ENCODE assay signal across 12 cellular contexts in the genomic region with DNA sequence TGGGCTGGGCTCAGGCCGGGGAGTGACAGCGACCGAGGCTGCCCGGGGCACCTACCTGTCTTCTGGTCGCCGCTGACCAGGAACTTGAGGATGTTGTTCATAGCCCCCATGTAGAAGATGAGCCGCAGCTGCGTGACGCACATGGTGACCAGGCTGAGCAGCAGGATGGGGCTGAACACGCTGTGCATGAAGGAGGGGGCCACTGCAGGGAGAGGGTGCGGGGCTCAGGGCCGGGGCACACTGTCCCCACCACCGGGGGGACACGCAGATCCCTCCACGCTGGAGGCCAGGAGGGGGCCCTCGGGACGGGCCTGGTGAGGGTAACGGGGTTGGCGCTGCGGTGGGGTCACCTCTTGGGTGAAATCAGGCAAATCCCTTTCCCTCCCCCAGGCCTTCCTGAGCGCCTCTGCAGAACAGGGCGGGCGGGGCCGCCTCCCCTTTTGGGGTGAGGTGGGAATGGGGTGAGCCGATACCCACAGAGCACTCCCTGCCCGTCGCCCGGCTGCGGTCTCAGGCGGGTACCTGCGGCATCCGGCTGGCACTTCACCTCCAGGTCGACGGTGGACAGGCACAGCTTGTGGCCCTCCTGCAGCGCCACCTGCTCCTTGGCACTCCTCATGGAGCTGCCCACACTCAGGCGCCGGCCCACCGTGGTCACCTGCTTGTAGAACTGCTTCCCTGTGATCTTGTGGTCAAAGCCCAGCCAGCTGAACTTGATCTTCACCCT. TPM values are rescaled to one million over a fixed set of nuclear protein-coding genes. Genes with fewer than 3 reads are reported as not detected.
A peak's percentile ranks its signal among the peaks of the same experiment; 100 is the strongest.
DNase-seq lines count a peak whose midpoint lies in the region; ATAC-seq, FAIRE-seq and TF ChIP-seq lines count a peak whose summit lies in the region.
"Had no signal": no experiment of that assay in that cellular context is flagged by ENCODE, and none has a peak within 500 bp of the region (broad histone marks: within the 10 kb centered on the region; RNA-seq: fewer than 3 reads in every experiment).

No MANE protein-coding gene starts in this region.

- peak; percentile 31 for DNase-seq in SK-N-SH
- no peak for DNase-seq in keratinocyte (ENCODE audit: low read depth, low spot score)
- DNase-seq in NCI-H2171 (lab: John Stamatoyannopoulos, UW): no peak
- DNase-seq in stimulated activated CD4-positive, alpha-beta T cell treated with anti-CD3 and anti-CD28 coated beads, Interleukin-2, amount 100 ng/mL, for 24 hours: no peak
- DNase-seq: activated naive CD4-positive, alpha-beta T cell treated with Interleukin-2 at 50 U/mL for 16 hours; effector CD4-positive, alpha-beta T cell; naive B cell; SHP77 treated with DMSO at 0.1 percent for 48 hours; stimulated activated CD4-positive, alpha-beta T cell treated with anti-CD3 and anti-CD28 coated beads, Interleukin-15, amount 100 ng/mL, for 24 hours had no signal

- H3K79me2 ChIP-seq in SK-N-SH (ENCODE audit: insufficient read depth): no peaks in the 10 kb centered on the region
- H3K79me2 ChIP-seq in keratinocyte (ENCODE audit: control insufficient read depth, insufficient read depth, low read length): no peaks in the 10 kb centered on the region

- H3K4me1 ChIP-seq in SK-N-SH (ENCODE audit: control insufficient read depth in 1 of 2, insufficient read depth in 2 of 2, low read depth in 1 of 2, low read length in 1 of 2) (peaks cover 0 to 13% of the 10 kb centered on the region in 2 experiments; a peak in 2 of 4 replicates), keratinocyte (ENCODE audit: control insufficient read depth, extremely low read depth, insufficient read depth, low read length) (peaks cover 15% of the 10 kb centered on the region), urinary bladder (ENCODE audit: insufficient read depth) (peaks cover 1% of the 10 kb centered on the region)

- TF ChIP-seq CTCF in SK-N-SH (IDR thresholded peaks at IDR 0.05): no peak
- no peak for TF ChIP-seq CTCF in keratinocyte (optimal IDR thresholded peaks at IDR 0.05 in 1 of 3, IDR thresholded peaks at IDR 0.05 in 1 of 3, conservative IDR thresholded peaks at IDR 0.05 in 1 of 3; ENCODE audit: extremely low read depth in 1 of 3, insufficient read depth in 2 of 3, low read length in 3 of 3)

- TF ChIP-seq RAD21 in SK-N-SH (IDR thresholded peaks at IDR 0.05; ENCODE audit: low read length): no peak

- dilution Hi-C loops in keratinocyte (cut with MboI; ENCODE audit: extremely low pct_ligation_motif_present, low sequenced_read_pairs): no loop called here

- ATAC-seq in SK-N-SH treated with all-trans-retinoic acid at 6 μM for 48 hours: no peak; the same call in 2 of the 3 replicates

- peak overlapping the region in 1 of 2 experiments; percentile 78; a peak in 2 of 4 replicates for H3K27ac ChIP-seq in SK-N-SH (ENCODE audit: low read depth in 2 of 2, low read length in 1 of 2)
- no peak overlapping the region for H3K27ac ChIP-seq in keratinocyte (ENCODE audit: control insufficient read depth, insufficient read depth, low read length)
- peak overlapping the region; percentile 85 for H3K27ac ChIP-seq in urinary bladder (ENCODE audit: low read depth)
- H3K27ac ChIP-seq: 22Rv1 had no signal

- WGBS in SK-N-SH (ENCODE audit: low lambda C conversion rate): 92% methylated on average over 24 of the region's 38 CpGs
- WGBS in urinary bladder: 83% methylated on average over 38 of the region's 38 CpGs

- FAIRE-seq in keratinocyte (lab: Jason Lieb, UNC): no peak

- H3K9ac ChIP-seq in SK-N-SH: no peak overlapping the region
- H3K9ac ChIP-seq in keratinocyte (ENCODE audit: control insufficient read depth, extremely low read depth, insufficient read depth, low read length): peak overlapping the region; percentile 39

- no peak overlapping the region for H2AFZ ChIP-seq in SK-N-SH (ENCODE audit: low read depth)
- H2AFZ ChIP-seq in keratinocyte (ENCODE audit: control insufficient read depth, low read length): no peak overlapping the region

- TF ChIP-seq EP300 in SK-N-SH (IDR thresholded peaks at IDR 0.05; ENCODE audit: borderline replicate concordance in 1 of 2, low read depth in 1 of 2, low read length in 1 of 2): no peak

- no peak overlapping the region for H3K4me3 ChIP-seq in SK-N-SH (ENCODE audit: low read depth in 2 of 2, low read length in 1 of 2)
- H3K4me3 ChIP-seq in keratinocyte (ENCODE audit: control insufficient read depth in 2 of 3, extremely low read depth in 1 of 3, insufficient read depth in 2 of 3, low read depth in 1 of 3, low read length in 3 of 3): no peak overlapping the region
- no peak overlapping the region for H3K4me3 ChIP-seq in urinary bladder (ENCODE audit: low read depth, low read length)

- H3K9me1 ChIP-seq in keratinocyte (ENCODE audit: control insufficient read depth, extremely low read depth, insufficient read depth, low read length): no peaks in the 10 kb centered on the region

- peaks cover 8% of the 10 kb centered on the region for H3F3A ChIP-seq in SK-N-SH (replicated peaks; ENCODE audit: insufficient read depth)

- no peaks in the 10 kb centered on the region for H4K20me1 ChIP-seq in SK-N-SH (ENCODE audit: insufficient read depth)
- H4K20me1 ChIP-seq in keratinocyte (ENCODE audit: control insufficient read depth, extremely low read depth, insufficient read depth, low read length): peaks cover 8% of the 10 kb centered on the region

- CTCF ChIA-PET in SK-N-SH (lab: Yijun Ruan, JAX): interaction anchor here (0.6 to 2.3 kb wide), 2 partner anchors 17 to 226 kb away, joined by 3 to 8 read pairs; no protein-coding TSS in a partner anchor

- H3K9me3 ChIP-seq in SK-N-SH: no peaks in the 10 kb centered on the region
- H3K9me3 ChIP-seq in keratinocyte (ENCODE audit: control insufficient read depth, low read depth, low read length): no peaks in the 10 kb centered on the region

- H3K9me2 ChIP-seq in SK-N-SH: no peaks in the 10 kb centered on the region

- H3K27me3 ChIP-seq in SK-N-SH (ENCODE audit: insufficient read depth) (no peaks in the 10 kb centered on the region), keratinocyte (ENCODE audit: control insufficient read depth, extremely low read depth, insufficient read depth, low read length) (no peaks in the 10 kb centered on the region)

- POLR2A ChIA-PET in SK-N-SH (lab: Yijun Ruan, JAX): no interaction called here

- H3K4me2 ChIP-seq in SK-N-SH (peak overlapping the region; percentile 66), keratinocyte (ENCODE audit: control insufficient read depth, extremely low read depth, insufficient read depth, low read depth, low read length) (peak overlapping the region; percentile 78)

- no peaks in the 10 kb centered on the region for H3K36me3 ChIP-seq in SK-N-SH (replicated peaks in 1 of 2; ENCODE audit: control insufficient read depth in 1 of 2, insufficient read depth in 2 of 2, low read length in 1 of 2)
- H3K36me3 ChIP-seq in keratinocyte (ENCODE audit: control insufficient read depth in 2 of 2, extremely low read depth in 1 of 2, insufficient read depth in 2 of 2, low read length in 2 of 2): peaks cover 0 to 18% of the 10 kb centered on the region in 2 experiments
- H3K36me3 ChIP-seq in urinary bladder (ENCODE audit: insufficient read depth): no peaks in the 10 kb centered on the region

RNA-seq across cellular contexts. Expression of a gene that starts 28.3 kb away (rescaled TPM):
- polyA plus RNA-seq in SK-N-SH (2012; rRNA removed) (49.1 and 50.4 TPM in 2 replicates), keratinocyte (45.2 to 80.0 TPM (median 76.5 TPM) in 3 replicates), urinary bladder (42.8 TPM)
- 61.3 and 63.1 TPM in 2 replicates for polyA plus RNA-seq in SK-N-SH (2012; cell fraction: cytosol; rRNA removed)
- 43.3 and 69.1 TPM in 2 replicates for polyA plus RNA-seq in SK-N-SH (2012; cell fraction: nucleus; rRNA removed)
- polyA plus RNA-seq in keratinocyte (2011; ENCODE audit: low read depth): 94.0 TPM
- polyA plus RNA-seq in keratinocyte (2011; cell fraction: cytosol; rRNA removed): 71.2 and 85.2 TPM in 2 replicates
- polyA plus RNA-seq in keratinocyte (2011; cell fraction: nucleus; rRNA removed): 77.1 and 79.8 TPM in 2 replicates
- 39.7 and 78.7 TPM in 2 replicates for polyA plus RNA-seq in keratinocyte (2012; ENCODE audit: low replicate concordance)
- 40.8 to 46.0 TPM (median 41.8 TPM) in 3 replicates for polyA minus RNA-seq in keratinocyte
- 38.2 TPM for polyA minus RNA-seq in keratinocyte (2011; cell fraction: cytosol; rRNA and poly(A)+ RNA removed)
- 11.8 and 27.9 TPM in 2 replicates for polyA minus RNA-seq in keratinocyte (2011; cell fraction: nucleus; rRNA and poly(A)+ RNA removed)
- 11.7 TPM for total RNA-seq in urinary bladder

RNA-seq across cellular contexts. Expression of a gene that starts 37.7 kb away (rescaled TPM):
- polyA plus RNA-seq in SK-N-SH (2012; rRNA removed) (9.8 and 11.0 TPM in 2 replicates), keratinocyte (12.7 to 17.0 TPM (median 13.9 TPM) in 3 replicates), urinary bladder (19.6 TPM)
- polyA plus RNA-seq in SK-N-SH (2012; cell fraction: cytosol; rRNA removed): 4.7 and 8.6 TPM in 2 replicates
- 11.1 and 14.5 TPM in 2 replicates for polyA plus RNA-seq in SK-N-SH (2012; cell fraction: nucleus; rRNA removed)
- 2.7 TPM for polyA plus RNA-seq in keratinocyte (2011; ENCODE audit: low read depth)
- 7.4 and 11.8 TPM in 2 replicates for polyA plus RNA-seq in keratinocyte (2011; cell fraction: cytosol; rRNA removed)
- 35.3 and 40.2 TPM in 2 replicates for polyA plus RNA-seq in keratinocyte (2011; cell fraction: nucleus; rRNA removed)
- polyA plus RNA-seq in keratinocyte (2012; ENCODE audit: low replicate concordance): 4.9 and 14.3 TPM in 2 replicates
- 17.8 to 39.3 TPM (median 26.5 TPM) in 3 replicates for polyA minus RNA-seq in keratinocyte
- 37.4 TPM for polyA minus RNA-seq in keratinocyte (2011; cell fraction: cytosol; rRNA and poly(A)+ RNA removed)
- 38.0 and 53.4 TPM in 2 replicates for polyA minus RNA-seq in keratinocyte (2011; cell fraction: nucleus; rRNA and poly(A)+ RNA removed)
- total RNA-seq in urinary bladder: 6.8 TPM

RNA-seq across cellular contexts. Expression of a gene that starts 54.6 kb away (rescaled TPM):
- polyA plus RNA-seq in SK-N-SH (2012; rRNA removed): 0.39 TPM in 2 replicates
- polyA plus RNA-seq in SK-N-SH (2012; cell fraction: cytosol; rRNA removed): 0.10 and 0.16 TPM in 2 replicates
- 2.0 and 3.6 TPM in 2 replicates for polyA plus RNA-seq in SK-N-SH (2012; cell fraction: nucleus; rRNA removed)
- polyA plus RNA-seq in keratinocyte: 0.05 to 0.18 TPM (median 0.06 TPM) in 3 replicates
- not detected for polyA plus RNA-seq in keratinocyte (2011; ENCODE audit: low read depth)
- polyA plus RNA-seq in keratinocyte (2011; cell fraction: cytosol; rRNA removed): 0.01 TPM in 2 replicates
- 0.36 and 0.67 TPM in 2 replicates for polyA plus RNA-seq in keratinocyte (2011; cell fraction: nucleus; rRNA removed)
- 0.03 and 0.18 TPM in 2 replicates for polyA plus RNA-seq in keratinocyte (2012; ENCODE audit: low replicate concordance)
- 0.10 to 0.13 TPM in 2 of 3 replicates, not detected in the other for polyA minus RNA-seq in keratinocyte
- not detected for polyA minus RNA-seq in keratinocyte (2011; cell fraction: cytosol; rRNA and poly(A)+ RNA removed)
- 0.32 TPM in 1 of 2 replicates, not detected in the other for polyA minus RNA-seq in keratinocyte (2011; cell fraction: nucleus; rRNA and poly(A)+ RNA removed)
- total RNA-seq in urinary bladder: 10.7 TPM
- polyA plus RNA-seq in urinary bladder: 9.3 TPM

RNA-seq across cellular contexts. Expression of a gene that starts 58.8 kb away (rescaled TPM):
- 3.8 and 4.5 TPM in 2 replicates for polyA plus RNA-seq in SK-N-SH (2012; rRNA removed)
- polyA plus RNA-seq in SK-N-SH (2012; cell fraction: cytosol; rRNA removed): 2.7 and 3.0 TPM in 2 replicates
- 12.1 and 14.6 TPM in 2 replicates for polyA plus RNA-seq in SK-N-SH (2012; cell fraction: nucleus; rRNA removed)
- 3.1 to 4.5 TPM (median 3.2 TPM) in 3 replicates for polyA plus RNA-seq in keratinocyte
- 1.3 TPM for polyA plus RNA-seq in keratinocyte (2011; ENCODE audit: low read depth)
- 2.4 and 4.6 TPM in 2 replicates for polyA plus RNA-seq in keratinocyte (2011; cell fraction: cytosol; rRNA removed)
- polyA plus RNA-seq in keratinocyte (2011; cell fraction: nucleus; rRNA removed): 3.1 and 3.9 TPM in 2 replicates
- polyA plus RNA-seq in keratinocyte (2012; ENCODE audit: low replicate concordance): 2.0 and 3.8 TPM in 2 replicates
- polyA minus RNA-seq in keratinocyte: 2.2 to 3.3 TPM (median 2.5 TPM) in 3 replicates
- polyA minus RNA-seq in keratinocyte (2011; cell fraction: cytosol; rRNA and poly(A)+ RNA removed): 3.8 TPM
- polyA minus RNA-seq in keratinocyte (2011; cell fraction: nucleus; rRNA and poly(A)+ RNA removed): 2.3 TPM in 2 replicates
- 6.5 TPM for total RNA-seq in urinary bladder
- polyA plus RNA-seq in urinary bladder: 16.1 TPM
